In genomic region chr7:140924821-140925421, GRCh38 we compare ENCODE assay signal across 8 cellular contexts. TPM values are rescaled to one million over a fixed set of nuclear protein-coding genes. Genes with fewer than 3 reads are reported as not detected.
DNase-seq lines count a peak whose midpoint lies in the region; ATAC-seq and TF ChIP-seq lines count a peak whose summit lies in the region.

BRAF (minus strand) TSS chr7:140924929; CDS start chr7:140924703, 226 bp downstream.

- peak; percentile 89 to 98 (median 92) for DNase-seq in CD8-positive, alpha-beta T cell
- peak; percentile 53 for DNase-seq in HS-5 (ENCODE audit: low read depth)
- peak; percentile 64 for DNase-seq in NK-92 (lab: John Stamatoyannopoulos, UW; ENCODE audit: unreplicated experiment)
- peak; percentile 93 for DNase-seq in effector CD8-positive, alpha-beta T cell (lab: John Stamatoyannopoulos, UW)
- peak; percentile 93 to 96 for DNase-seq in lung microvascular endothelial cell (ENCODE audit: low read depth in 2 of 2)
- DNase-seq in stimulated activated CD4-positive, alpha-beta T cell treated with anti-CD3 and anti-CD28 coated beads, TNF-alpha, amount 100 ng/mL, for 4 hours (ENCODE audit: low read depth in 3 of 3) = peak; percentile 90 to 95 (median 91)

- no peak for TF ChIP-seq CTCF in CD8-positive, alpha-beta T cell (IDR thresholded peaks at IDR 0.05)

- no peaks in the 10 kb centered on the region for H3K36me3 ChIP-seq in CD8-positive, alpha-beta T cell (ENCODE audit: insufficient read depth, low read length)

- peaks cover 3% of the 10 kb centered on the region for H3K36me3 Mint-ChIP-seq in CD8-positive, alpha-beta T cell

- no peaks in the 10 kb centered on the region for H3K27me3 Mint-ChIP-seq in CD8-positive, alpha-beta T cell (ENCODE audit: low read depth)

- CTCF ChIA-PET in CD8-positive, alpha-beta T cell (lab: Charles Lee) = no interaction called here
- CTCF ChIA-PET in activated CD8-positive, alpha-beta memory T cell treated with anti-CD3 and anti-CD28 coated beads for 36 hours (lab: Charles Lee) = interaction anchor here (0.8 to 1.8 kb wide), 2 partner anchors 94 to 114 kb away, joined by 4 read pairs; no protein-coding TSS in a partner anchor

- H3K4me1 Mint-ChIP-seq in CD8-positive, alpha-beta T cell (ENCODE audit: low read depth) = peaks cover 13% of the 10 kb centered on the region

- peak; percentile 65 for ATAC-seq in CD8-positive, alpha-beta T cell
- peak; percentile 33 for ATAC-seq in GM19468 (IDR thresholded peaks at IDR 0.05; ENCODE audit: extremely low read depth, unreplicated experiment)

- intact Hi-C loops in CD8-positive, alpha-beta T cell (cut with DNase I, micrococcal nuclease) = loop anchor here (1.0 to 10.0 kb wide), 15 partner anchors 22 to 1580 kb away; partner anchors contain the start of genes AGK (in 2 of the 2), MKRN1 (in 2 of the 2), MRPS33 (in 2 of the 2) and SSBP1 (in 2 of the 2)

- H3K9me3 ChIP-seq in CD8-positive, alpha-beta T cell (ENCODE audit: low read length) = no peaks in the 10 kb centered on the region

- peak within 1 kb of the TSS; percentile 97 for H3K27ac ChIP-seq in CD8-positive, alpha-beta T cell (ENCODE audit: low read depth, low read length)

- H3K9me3 Mint-ChIP-seq in CD8-positive, alpha-beta T cell = no peaks in the 10 kb centered on the region

- H3K27ac Mint-ChIP-seq in CD8-positive, alpha-beta T cell = peak within 1 kb of the TSS; percentile 99

- POLR2A ChIA-PET in CD8-positive, alpha-beta T cell (lab: Charles Lee) = interaction anchor here (2.6 kb wide), 1 partner anchor 90 kb away, joined by 11 read pairs; the partner anchor contains the start of gene MRPS33
- POLR2A ChIA-PET in activated CD8-positive, alpha-beta memory T cell treated with anti-CD3 and anti-CD28 coated beads for 36 hours (lab: Charles Lee) = interaction anchor here (0.6 to 0.7 kb wide), 5 partner anchors 9 to 198 kb away, joined by 3 to 4 read pairs (median 3); partner anchors contain the start of gene MRPS33

- H3K4me3 Mint-ChIP-seq in CD8-positive, alpha-beta T cell = peak within 1 kb of the TSS; percentile 97

- peaks cover 13% of the 10 kb centered on the region for H3K4me1 ChIP-seq in CD8-positive, alpha-beta T cell (ENCODE audit: insufficient read depth, low read length)

- no peaks in the 10 kb centered on the region for H3K27me3 ChIP-seq in CD8-positive, alpha-beta T cell (ENCODE audit: insufficient read depth, low read length)

- H3K4me3 ChIP-seq in CD8-positive, alpha-beta T cell (ENCODE audit: low read depth, low read length) = peak within 1 kb of the TSS; percentile 93

RNA-seq across cellular contexts. Expression of gene BRAF, which starts in this region (rescaled TPM):
- 10 to 100 TPM; 64.7 to 76.0 TPM for total RNA-seq in CD8-positive, alpha-beta T cell
- total RNA-seq in activated CD8-positive, alpha-beta memory T cell treated with anti-CD3 and anti-CD28 coated beads for 36 hours = 10 to 100 TPM; 27.5 to 28.4 TPM
- total RNA-seq in lung microvascular endothelial cell = 11.6 and 20.4 TPM in 2 replicates

Comparison
In these comparisons a context has a peak if more than half of its experiments do, and no peak if none do; other contexts are left out.
1. Peak in every context shown above with its lines: DNase-seq, ATAC-seq, H3K4me3 ChIP-seq and H3K27ac ChIP-seq.